ENCODE assay signal across 1 cellular context in genomic region chr1:62625415-62625814, GRCh38.
TF ChIP-seq lines count a peak whose summit lies in the region.

No MANE protein-coding gene starts in this region.

TF ChIP-seq in K562, 482 proteins besides CTCF, POLR2A, EP300 and RAD21 (continued from another document):
- TF ChIP-seq CREB3L1 (IDR thresholded peaks at IDR 0.05; ENCODE audit: borderline replicate concordance, low read depth): no peak
- TF ChIP-seq KLF6 (CRISPR knock-in tag; IDR thresholded peaks at IDR 0.05; ENCODE audit: borderline replicate concordance): no peak
- TF ChIP-seq TRIM28 (IDR thresholded peaks at IDR 0.05): no peak
- no peak for TF ChIP-seq XRCC3 (IDR thresholded peaks at IDR 0.05)
- TF ChIP-seq TEAD1 (CRISPR knock-in tag; IDR thresholded peaks at IDR 0.05): no peak
- TF ChIP-seq JUN (IDR thresholded peaks at IDR 0.05; ENCODE audit: borderline replicate concordance, low read depth, low read length): no peak
- no peak for TF ChIP-seq JUN (CRISPR knock-in tag; IDR thresholded peaks at IDR 0.05; ENCODE audit: borderline replicate concordance)
- TF ChIP-seq GTF2B (IDR thresholded peaks at IDR 0.05; ENCODE audit: extremely low read depth, insufficient read length): no peak
- no peak for TF ChIP-seq GABPB1 (CRISPR knock-in tag; IDR thresholded peaks at IDR 0.05)
TF ChIP-seq in K562: peak in this region for 2.
